Comparison of ENCODE assay signal across 1 cellular context in genomic region chr3:23928525-23928924, GRCh38.
TF ChIP-seq lines count a peak whose summit lies in the region.

No MANE protein-coding gene starts in this region.

TF ChIP-seq in K562, 482 proteins besides CTCF, POLR2A, EP300 and RAD21:
- no peak for TF ChIP-seq TGIF2 (CRISPR knock-in tag; IDR thresholded peaks at IDR 0.05)
- TF ChIP-seq HOMEZ (CRISPR knock-in tag; IDR thresholded peaks at IDR 0.05) = no peak
- TF ChIP-seq SMARCE1 (IDR thresholded peaks at IDR 0.05) = peak; percentile 27; the same call in 1 of the 2 replicates
- no peak for TF ChIP-seq CEBPG (CRISPR knock-in tag; IDR thresholded peaks at IDR 0.05)
- no peak for TF ChIP-seq CEBPG (tag; conservative IDR thresholded peaks at IDR 0.05 in 1 of 2, IDR thresholded peaks at IDR 0.05 in 1 of 2)
- TF ChIP-seq ZNF384 (IDR thresholded peaks at IDR 0.05; ENCODE audit: low read depth, low read length) = peak; percentile 96
- TF ChIP-seq HDAC8 (tag; IDR thresholded peaks at IDR 0.05) = no peak
- no peak for TF ChIP-seq HOXB6 (CRISPR knock-in tag; IDR thresholded peaks at IDR 0.05; ENCODE audit: borderline replicate concordance)
- no peak for TF ChIP-seq DDX20 (tag; IDR thresholded peaks at IDR 0.05; ENCODE audit: low read depth)
- TF ChIP-seq ARNT (IDR thresholded peaks at IDR 0.05) = no peak
- 0 out of 2 replicates have a peak, but pooled peaks have one; percentile 16 for TF ChIP-seq ZBTB40 (IDR thresholded peaks at IDR 0.05)
- no peak for TF ChIP-seq ZBTB40 (CRISPR knock-in tag; IDR thresholded peaks at IDR 0.05)
- no peak for TF ChIP-seq GTF2F1 (IDR thresholded peaks at IDR 0.05; ENCODE audit: low read depth, low read length)
- no peak for TF ChIP-seq ZFX (CRISPR knock-in tag; IDR thresholded peaks at IDR 0.05)
- no peak for TF ChIP-seq NUFIP1 (IDR thresholded peaks at IDR 0.05; ENCODE audit: partially characterized antibody)
- no peak for TF ChIP-seq TAF1 (IDR thresholded peaks at IDR 0.05; ENCODE audit: control insufficient read depth, extremely low read depth, insufficient read depth, low read length, severe bottlenecking)
- peak; percentile 38; the same call in 1 of the 2 replicates for TF ChIP-seq SMARCA4 (IDR thresholded peaks at IDR 0.05)
- 0 out of 4 replicates have a peak, but pooled peaks of 1 of the 2 experiments have one; percentile 30 for TF ChIP-seq MLLT1 (IDR thresholded peaks at IDR 0.05)
- TF ChIP-seq PYGO2 (tag; IDR thresholded peaks at IDR 0.05) = no peak
- no peak for TF ChIP-seq ZNF431 (CRISPR knock-in tag; IDR thresholded peaks at IDR 0.05)
- TF ChIP-seq SMARCC2 (IDR thresholded peaks at IDR 0.05; ENCODE audit: low read depth) = no peak
- peak; percentile 76 for TF ChIP-seq FOSL1 (tag; conservative IDR thresholded peaks at IDR 0.05)
- no peak for TF ChIP-seq ETV5 (CRISPR knock-in tag; IDR thresholded peaks at IDR 0.05; ENCODE audit: low read depth)
- no peak for TF ChIP-seq ZNF3 (CRISPR knock-in tag; IDR thresholded peaks at IDR 0.05)
- no peak for TF ChIP-seq THAP12 (CRISPR knock-in tag; IDR thresholded peaks at IDR 0.05)
- TF ChIP-seq ZC3H4 (CRISPR knock-in tag; IDR thresholded peaks at IDR 0.05; ENCODE audit: borderline replicate concordance) = no peak
- peak; percentile 58; the same call in 1 of the 2 replicates for TF ChIP-seq JUND (IDR thresholded peaks at IDR 0.05; ENCODE audit: borderline replicate concordance, low read depth, low read length)
- no peak; the same call in 2 of the 3 replicates for TF ChIP-seq JUND (tag; IDR thresholded peaks at IDR 0.05; ENCODE audit: borderline replicate concordance, low read depth, low read length)
- no peak for TF ChIP-seq OTX1 (CRISPR knock-in tag; IDR thresholded peaks at IDR 0.05)
- no peak for TF ChIP-seq CREBBP (IDR thresholded peaks at IDR 0.05; ENCODE audit: low read depth, low read length)
- TF ChIP-seq BDP1 (IDR thresholded peaks at IDR 0.05; ENCODE audit: insufficient read depth, insufficient read length) = no peak
- no peak for TF ChIP-seq ZEB2 (IDR thresholded peaks at IDR 0.05)
- TF ChIP-seq FOXP1 (CRISPR knock-in tag; IDR thresholded peaks at IDR 0.05) = no peak
- TF ChIP-seq ZBTB17 (CRISPR knock-in tag; IDR thresholded peaks at IDR 0.05) = 0 out of 2 replicates have a peak, but pooled peaks have one; percentile 48
- no peak for TF ChIP-seq ZNF354B (CRISPR knock-in tag; IDR thresholded peaks at IDR 0.05)
